ENCODE assay signal across 8 cellular contexts in the genomic region with DNA sequence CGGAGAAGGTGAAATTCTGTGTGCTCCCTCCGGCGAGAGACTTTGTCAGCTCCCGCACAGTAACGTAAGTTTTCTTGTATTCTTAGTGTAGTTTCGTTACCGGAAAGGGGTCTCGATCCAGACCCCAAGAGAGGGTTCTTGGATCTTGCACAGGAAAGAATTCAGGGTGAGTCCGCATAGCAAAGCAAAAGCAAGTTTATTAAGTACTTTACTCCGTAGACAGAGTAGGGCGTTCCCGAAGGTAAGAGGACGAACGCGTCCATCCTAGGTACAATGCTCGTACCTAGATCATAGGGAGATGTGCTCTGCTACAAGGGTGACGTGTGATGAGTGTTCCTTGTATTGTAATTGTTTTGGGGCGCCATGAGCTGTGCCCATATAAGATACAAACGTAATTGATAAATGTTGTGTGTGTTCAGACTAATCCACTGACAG. TPM values are rescaled to one million over a fixed set of nuclear protein-coding genes. Genes with fewer than 3 reads are reported as not detected.
DNase-seq lines count a peak whose midpoint lies in the region; ATAC-seq and TF ChIP-seq lines count a peak whose summit lies in the region.

No MANE protein-coding gene starts in this region.

- DNase-seq in AG04449 (ENCODE audit: low read depth, low spot score) (no peak), GM10266 (ENCODE audit: extremely low spot score) (no peak)

- CTCF ChIA-PET in AG04449 (lab: Yijun Ruan, JAX) = interaction anchor here (0.9 to 2.5 kb wide), 6 partner anchors 15 to 55 kb away, joined by 3 to 17 read pairs (median 8); partner anchors contain the start of gene IFI27L2

- H3K4me3 ChIP-seq in AG04449 (ENCODE audit: low read depth, low read length) (peak overlapping the region; percentile 95), iPS-18c (ENCODE audit: insufficient read depth, low read depth, low read length) (peak overlapping the region; percentile 81), subcutaneous abdominal adipose tissue (ENCODE audit: low read depth in 1 of 5, low read length in 5 of 5) (peak overlapping the region; percentile 87 to 96 (median 90))

- POLR2A ChIA-PET in AG04449 (lab: Yijun Ruan, JAX) = interaction anchor here (0.6 to 1.2 kb wide), 8 partner anchors 16 to 1327 kb away, joined by 3 to 6 read pairs (median 3); partner anchors contain the start of gene IFI27L2

- H3K9me3 ChIP-seq in iPS-18c (ENCODE audit: control insufficient read depth, insufficient read depth, low read length) = no peaks in the 10 kb centered on the region
- H3K9me3 ChIP-seq in subcutaneous abdominal adipose tissue (ENCODE audit: control insufficient read depth in 5 of 5, low read length in 5 of 5) = no peaks in the 10 kb centered on the region

- H3K9ac ChIP-seq in subcutaneous abdominal adipose tissue (ENCODE audit: low read length in 5 of 5) = peak overlapping the region; percentile 88 to 98 (median 96)

- peak overlapping the region; percentile 87 for H3K4me3 Mint-ChIP-seq in activated T-helper 17 cell treated with anti-CD3 and anti-CD28 coated beads, Interleukin-2, amount 50 U/mL, for 72 hours

- H3K27me3 ChIP-seq in subcutaneous abdominal adipose tissue (ENCODE audit: control insufficient read depth in 5 of 5, insufficient read depth in 4 of 5, low read length in 5 of 5) = no peaks in the 10 kb centered on the region

- H3K27me3 Mint-ChIP-seq in activated T-helper 17 cell treated with anti-CD3 and anti-CD28 coated beads, Interleukin-2, amount 50 U/mL, for 72 hours = no peaks in the 10 kb centered on the region

- peaks cover 53% of the 10 kb centered on the region for H3K36me3 Mint-ChIP-seq in activated T-helper 17 cell treated with anti-CD3 and anti-CD28 coated beads, Interleukin-2, amount 50 U/mL, for 72 hours (ENCODE audit: low read depth)

- peak overlapping the region; percentile 94 for H3K27ac ChIP-seq in subcutaneous abdominal adipose tissue (ENCODE audit: low read depth, low read length)

- TF ChIP-seq CTCF in AG04449 (IDR thresholded peaks at IDR 0.05; ENCODE audit: insufficient read depth, low read length, missing control alignments) (no peak), GM10266 (IDR thresholded peaks at IDR 0.05; ENCODE audit: control insufficient read depth, insufficient read depth, low read depth, missing control alignments) (no peak)

- ATAC-seq in GM19025 (IDR thresholded peaks at IDR 0.05; ENCODE audit: low read depth, unreplicated experiment) = peak; percentile 14
- ATAC-seq in HG03354 (IDR thresholded peaks at IDR 0.05; ENCODE audit: poor library complexity, severe bottlenecking, unreplicated experiment) = peak; percentile 32
- peak; percentile 45 for ATAC-seq in activated T-helper 17 cell treated with anti-CD3 and anti-CD28 coated beads, Interleukin-2, amount 50 U/mL, for 72 hours (replicated peaks)
- ATAC-seq in GM21737 (IDR thresholded peaks at IDR 0.05; ENCODE audit: unreplicated experiment) = no peak

- peak overlapping the region; percentile 99 for H3K27ac Mint-ChIP-seq in activated T-helper 17 cell treated with anti-CD3 and anti-CD28 coated beads, Interleukin-2, amount 50 U/mL, for 72 hours

- no peaks in the 10 kb centered on the region for H3K9me3 Mint-ChIP-seq in activated T-helper 17 cell treated with anti-CD3 and anti-CD28 coated beads, Interleukin-2, amount 50 U/mL, for 72 hours

- peaks cover 8 to 20% (median 15%) of the 10 kb centered on the region in 5 donors for H3K36me3 ChIP-seq in subcutaneous abdominal adipose tissue (ENCODE audit: control insufficient read depth in 5 of 5, insufficient read depth in 5 of 5, low read length in 5 of 5)

- peaks cover 13 to 50% (median 44%) of the 10 kb centered on the region in 5 donors for H3K4me1 ChIP-seq in subcutaneous abdominal adipose tissue (ENCODE audit: control insufficient read depth in 5 of 5, insufficient read depth in 5 of 5, low read length in 5 of 5)

- H3K4me1 Mint-ChIP-seq in activated T-helper 17 cell treated with anti-CD3 and anti-CD28 coated beads, Interleukin-2, amount 50 U/mL, for 72 hours = peaks cover 31% of the 10 kb centered on the region

RNA-seq across cellular contexts. Expression of gene IFI27L1, which starts 0.3 kb away (rescaled TPM):
- total RNA-seq in activated T-helper 17 cell treated with anti-CD3 and anti-CD28 coated beads, Interleukin-2, amount 50 U/mL, for 72 hours = 10 to 100 TPM; 34.5 to 35.4 TPM

RNA-seq across cellular contexts. Expression of gene DDX24, which starts 0.4 kb away (rescaled TPM):
- total RNA-seq in activated T-helper 17 cell treated with anti-CD3 and anti-CD28 coated beads, Interleukin-2, amount 50 U/mL, for 72 hours = 100 to 1,000 TPM; 222 to 241 TPM

RNA-seq across cellular contexts. Expression of gene IFI27, which starts 29.1 kb away (rescaled TPM):
- 1 to 10 TPM; 2.1 to 3.0 TPM for total RNA-seq in activated T-helper 17 cell treated with anti-CD3 and anti-CD28 coated beads, Interleukin-2, amount 50 U/mL, for 72 hours

RNA-seq across cellular contexts. Expression of gene IFI27L2, which starts 48.0 kb away (rescaled TPM):
- total RNA-seq in activated T-helper 17 cell treated with anti-CD3 and anti-CD28 coated beads, Interleukin-2, amount 50 U/mL, for 72 hours = 10 to 100 TPM; 58.5 to 58.8 TPM

RNA-seq across cellular contexts. Expression of gene OTUB2, which starts 55.3 kb away (rescaled TPM):
- total RNA-seq in activated T-helper 17 cell treated with anti-CD3 and anti-CD28 coated beads, Interleukin-2, amount 50 U/mL, for 72 hours = 10 to 100 TPM in 1 of 2 donors, 1 to 10 TPM in 1; 6.3 to 11.0 TPM
